Comparison of ENCODE assay signal across 21 cellular contexts in the genomic region with DNA sequence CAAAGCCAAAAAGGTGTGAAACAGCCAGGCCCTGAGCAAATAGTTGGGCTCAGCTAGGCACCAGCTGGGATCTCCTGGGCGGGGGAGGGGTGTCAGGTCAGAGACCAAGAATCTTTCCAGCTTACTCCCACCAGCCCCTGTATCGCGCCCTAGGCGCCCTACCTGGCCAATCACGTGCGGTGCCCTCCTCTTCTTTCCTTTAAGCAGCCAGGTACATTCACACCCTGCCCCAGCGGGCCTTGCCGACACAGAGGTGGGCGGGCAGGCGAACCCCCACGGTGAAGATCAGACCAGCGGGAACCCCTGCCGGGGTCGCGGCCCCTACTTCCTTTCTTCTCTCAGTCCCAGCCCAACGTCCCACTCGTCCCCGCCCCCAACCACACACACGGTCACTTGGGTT. TPM values are rescaled to one million over a fixed set of nuclear protein-coding genes. Genes with fewer than 3 reads are reported as not detected.
A peak's percentile ranks its signal among the peaks of the same experiment; 100 is the strongest.
DNase-seq lines count a peak whose midpoint lies in the region; ATAC-seq and TF ChIP-seq lines count a peak whose summit lies in the region.
"Had no signal": no experiment of that assay in that cellular context is flagged by ENCODE, and none has a peak within 500 bp of the region (broad histone marks: within the 10 kb centered on the region; RNA-seq: fewer than 3 reads in every experiment).

No MANE protein-coding gene starts in this region.

- DNase-seq in glutamatergic neuron (no peak), left kidney (ENCODE audit: low read depth, low spot score) (peak; percentile 43), DMS79 (lab: John Stamatoyannopoulos, UW) (no peak)
- DNase-seq in activated T-cell treated with anti-CD3 and anti-CD28 coated beads, Interleukin-2, amount 50 U/mL, for 1 hour = no peak
- DNase-seq in natural killer cell treated with Interleukin-12 subunit alpha and Interleukin-12 subunit beta and Interleukin-15 and Interleukin-18, amount 100 ng/mL, for 72 hours (ENCODE audit: low spot score) = no peak
- DNase-seq: DND-41, GDM1, GOT3, IMR-90, NCI-H1417 treated with DMSO at 0.1 percent for 48 hours, NCI-H187 treated with DMSO at 0.1 percent for 48 hours, NCI-H446, NCI-H774, PC-3, RPMI8226, SHP77 treated with DMSO at 0.1 percent for 48 hours, SK-N-SH had no signal

- H3K9me3 ChIP-seq in ES-I3 (ENCODE audit: control insufficient read depth, insufficient read depth, low read length) (no peaks in the 10 kb centered on the region), HUES48 (ENCODE audit: control insufficient read depth, insufficient read depth, low read length) (no peaks in the 10 kb centered on the region)
- H3K9me3 ChIP-seq: SK-N-SH had no signal

- peak overlapping the region; percentile 38 for H3K4me3 Mint-ChIP-seq in glutamatergic neuron (ENCODE audit: unreplicated experiment)
- no peak overlapping the region for H3K4me3 Mint-ChIP-seq in natural killer cell treated with Interleukin-12 subunit alpha and Interleukin-12 subunit beta and Interleukin-15 and Interleukin-18, amount 100 ng/mL, for 72 hours

- H3K4me1 ChIP-seq in ES-I3 (ENCODE audit: insufficient read depth, low read length) (peaks cover 8% of the 10 kb centered on the region; the same call in 1 of the 2 replicates), HUES48 (ENCODE audit: control insufficient read depth, insufficient read depth, low read length) (peaks cover 30% of the 10 kb centered on the region)

- no peak for ATAC-seq in natural killer cell treated with Interleukin-12 subunit alpha and Interleukin-12 subunit beta and Interleukin-15 and Interleukin-18, amount 100 ng/mL, for 72 hours
- ATAC-seq: PC-3 had no signal

- peaks cover 7% of the 10 kb centered on the region for H3K27me3 Mint-ChIP-seq in glutamatergic neuron (ENCODE audit: unreplicated experiment)
- peaks cover 29 to 39% of the 10 kb centered on the region in 2 donors for H3K27me3 Mint-ChIP-seq in natural killer cell treated with Interleukin-12 subunit alpha and Interleukin-12 subunit beta and Interleukin-15 and Interleukin-18, amount 100 ng/mL, for 72 hours

- H3K27ac ChIP-seq in HUES48 (ENCODE audit: low read depth, low read length) = no peak overlapping the region
- H3K27ac ChIP-seq: C4-2B had no signal

- H3K4me1 Mint-ChIP-seq in glutamatergic neuron (ENCODE audit: low read depth, unreplicated experiment) = no peaks in the 10 kb centered on the region
- H3K4me1 Mint-ChIP-seq in natural killer cell treated with Interleukin-12 subunit alpha and Interleukin-12 subunit beta and Interleukin-15 and Interleukin-18, amount 100 ng/mL, for 72 hours (ENCODE audit: low read depth in 2 of 2) = no peaks in the 10 kb centered on the region

- H3K36me3 ChIP-seq in ES-I3 (ENCODE audit: insufficient read depth, low read length) = no peaks in the 10 kb centered on the region
- no peaks in the 10 kb centered on the region for H3K36me3 ChIP-seq in HUES48 (ENCODE audit: control insufficient read depth, insufficient read depth, low read length)

- H3K9me3 Mint-ChIP-seq in glutamatergic neuron (ENCODE audit: unreplicated experiment) = no peaks in the 10 kb centered on the region
- no peaks in the 10 kb centered on the region for H3K9me3 Mint-ChIP-seq in natural killer cell treated with Interleukin-12 subunit alpha and Interleukin-12 subunit beta and Interleukin-15 and Interleukin-18, amount 100 ng/mL, for 72 hours

- H3K27ac Mint-ChIP-seq in glutamatergic neuron (ENCODE audit: unreplicated experiment) = no peak overlapping the region
- no peak overlapping the region for H3K27ac Mint-ChIP-seq in natural killer cell treated with Interleukin-12 subunit alpha and Interleukin-12 subunit beta and Interleukin-15 and Interleukin-18, amount 100 ng/mL, for 72 hours

- H3K27me3 ChIP-seq in HUES48 (ENCODE audit: control insufficient read depth, insufficient read depth, low read length) = peaks cover 73% of the 10 kb centered on the region

- peak overlapping the region; percentile 76 for H3K4me3 ChIP-seq in HUES48 (ENCODE audit: low read depth, low read length)

- no peak for TF ChIP-seq CTCF in glutamatergic neuron (IDR thresholded peaks at IDR 0.05; ENCODE audit: partially characterized antibody, unreplicated experiment)

- H3K9ac ChIP-seq in ES-I3 (ENCODE audit: low read depth, low read length) (peak overlapping the region; percentile 56; the same call in 1 of the 2 replicates), HUES48 (ENCODE audit: low read depth, low read length) (no peak overlapping the region)
- H3K9ac ChIP-seq: SK-N-SH had no signal

- H3K36me3 Mint-ChIP-seq in glutamatergic neuron (ENCODE audit: unreplicated experiment) = no peaks in the 10 kb centered on the region
- no peaks in the 10 kb centered on the region for H3K36me3 Mint-ChIP-seq in natural killer cell treated with Interleukin-12 subunit alpha and Interleukin-12 subunit beta and Interleukin-15 and Interleukin-18, amount 100 ng/mL, for 72 hours

RNA-seq across cellular contexts. Expression of a gene that starts 9.1 kb away (rescaled TPM):
- 0.27 TPM for total RNA-seq in glutamatergic neuron (ENCODE audit: unreplicated experiment)
- not detected for total RNA-seq in natural killer cell treated with Interleukin-12 subunit alpha and Interleukin-12 subunit beta and Interleukin-15 and Interleukin-18, amount 100 ng/mL, for 72 hours
- total RNA-seq: IMR-90, M059J, PC-3 had no signal
